Comparison of ENCODE assay signal across 1 cellular context in genomic region chr20:51583499-51583898, GRCh38.
TF ChIP-seq lines count a peak whose summit lies in the region.

No MANE protein-coding gene starts in this region.

TF ChIP-seq in H1, 55 proteins besides CTCF, POLR2A, EP300 and RAD21:
- TF ChIP-seq SP1 (IDR thresholded peaks at IDR 0.05; ENCODE audit: low read depth, low read length) = 0 out of 2 replicates have a peak, but pooled peaks have one; percentile 26
- no peak for TF ChIP-seq CREB1 (IDR thresholded peaks at IDR 0.05)
- no peak for TF ChIP-seq EZH2 (IDR thresholded peaks at IDR 0.05; ENCODE audit: low read depth, low read length, severe bottlenecking)
